ENCODE assay signal across 16 cellular contexts in the genomic region with DNA sequence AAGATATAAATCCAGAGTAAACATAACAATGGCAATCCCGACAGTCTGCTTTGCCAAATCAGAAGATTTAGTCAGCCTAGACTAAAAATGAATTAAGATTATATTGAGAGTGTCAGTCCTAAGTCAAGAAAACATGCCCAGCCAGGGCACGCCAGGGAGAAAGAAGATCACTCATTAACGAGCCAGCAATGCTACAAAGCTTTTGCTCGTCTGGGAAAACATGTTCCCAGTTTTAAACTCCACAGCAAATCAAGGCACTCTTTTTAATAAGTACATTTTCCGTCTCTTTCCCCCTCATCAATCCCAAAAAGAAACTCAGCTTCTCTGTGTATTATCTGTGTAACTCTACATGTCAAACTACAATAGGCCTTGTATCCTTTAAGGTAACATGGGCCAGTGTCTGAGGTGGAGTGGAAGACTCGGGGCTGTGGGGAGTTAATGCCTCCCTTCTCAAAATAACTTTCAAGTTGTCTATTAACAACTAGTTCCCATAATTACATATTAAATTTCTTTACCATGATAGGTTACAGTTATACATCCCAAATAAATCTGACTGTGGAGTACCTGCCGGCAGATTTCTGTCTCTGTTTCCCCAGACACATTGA. TPM values are rescaled to one million over a fixed set of nuclear protein-coding genes. Genes with fewer than 3 reads are reported as not detected.
DNase-seq lines count a peak whose midpoint lies in the region; ATAC-seq, FAIRE-seq and TF ChIP-seq lines count a peak whose summit lies in the region.
"Had no signal": no experiment of that assay in that cellular context is flagged by ENCODE, and none has a peak within 500 bp of the region (broad histone marks: within the 10 kb centered on the region; RNA-seq: fewer than 3 reads in every experiment).

No MANE protein-coding gene starts in this region.

- no peak for FAIRE-seq in astrocyte (lab: Jason Lieb, UNC)

- TF ChIP-seq CTCF in astrocyte (IDR thresholded peaks at IDR 0.05; ENCODE audit: insufficient read depth, low read depth, low read length) (no peak), sigmoid colon (IDR thresholded peaks at IDR 0.05) (no peak)

- H3K27ac ChIP-seq in astrocyte (ENCODE audit: low read depth, low read length) (peak overlapping the region; percentile 38), sigmoid colon (peak overlapping the region; percentile 50 to 81 (median 63))
- H3K27ac ChIP-seq: epithelial cell of prostate, WERI-Rb-1 had no signal

- peaks cover 3% of the 10 kb centered on the region for H3K9me3 Mint-ChIP-seq in astrocyte (ENCODE audit: unreplicated experiment)
- H3K9me3 Mint-ChIP-seq in activated naive CD4-positive, alpha-beta T cell treated with anti-CD3 and anti-CD28 coated beads for 36 hours: no peaks in the 10 kb centered on the region

- peak overlapping the region; percentile 43 for H3K9ac ChIP-seq in astrocyte (ENCODE audit: low read length)

- peak overlapping the region; percentile 72 for H3K4me2 ChIP-seq in astrocyte (ENCODE audit: low read length)

- H3K27me3 ChIP-seq in astrocyte (ENCODE audit: insufficient read depth, low read length) (no peaks in the 10 kb centered on the region), sigmoid colon (no peaks in the 10 kb centered on the region)
- H3K27me3 ChIP-seq: SJCRH30 had no signal

- intact Hi-C loops in sigmoid colon (cut with DNase I): loop anchor here (5.0 kb wide), 2 partner anchors 39 to 66 kb away; partner anchors contain the start of gene NFIB
- intact Hi-C loops in activated naive CD4-positive, alpha-beta T cell treated with anti-CD3 and anti-CD28 coated beads for 36 hours (cut with micrococcal nuclease): no loop called here

- H3K9me3 ChIP-seq in astrocyte (ENCODE audit: insufficient read depth, low read depth, low read length) (no peaks in the 10 kb centered on the region), sigmoid colon (no peaks in the 10 kb centered on the region)
- H3K9me3 ChIP-seq: SJCRH30 had no signal

- no peak overlapping the region for H2AFZ ChIP-seq in astrocyte (ENCODE audit: low read depth, low read length)

- no peak for TF ChIP-seq POLR2A in sigmoid colon (IDR thresholded peaks at IDR 0.05)

- H3K79me2 ChIP-seq in astrocyte (ENCODE audit: insufficient read depth, low read length): peaks cover 71% of the 10 kb centered on the region

- CTCF ChIA-PET in activated naive CD4-positive, alpha-beta T cell treated with anti-CD3 and anti-CD28 coated beads for 36 hours (lab: Charles Lee): interaction anchor here (0.6 kb wide), 1 partner anchor 507 kb away, joined by 6 read pairs; no protein-coding TSS in a partner anchor

- no peak for DNase-seq in astrocyte (ENCODE audit: low read depth)
- peak; percentile 34 for DNase-seq in kidney tubule cell (ENCODE audit: low spot score)
- no peak for DNase-seq in sigmoid colon
- DNase-seq in activated naive CD4-positive, alpha-beta T cell treated with anti-CD3 and anti-CD28 coated beads for 36 hours: no peak
- DNase-seq in cortex of kidney (lab: John Stamatoyannopoulos, UW): no peak
- no peak for DNase-seq in germinal center (ENCODE audit: low spot score)
- DNase-seq: activated T-cell treated with anti-CD3 and anti-CD28 coated beads, Interleukin-2, amount 50 U/mL, for 1 hour; NCI-H1436; NCI-H526 treated with DMSO at 0.1 percent for 48 hours; stimulated activated CD4-positive, alpha-beta T cell treated with anti-CD3 and anti-CD28 coated beads, Interleukin-2, amount 100 ng/mL, for 24 hours; stimulated activated naive CD4-positive, alpha-beta T cell; WERI-Rb-1 had no signal

- H4K20me1 ChIP-seq in astrocyte (ENCODE audit: insufficient read depth, low read length): peaks cover 18% of the 10 kb centered on the region

- peak; percentile 21 for ATAC-seq in GM18907 (IDR thresholded peaks at IDR 0.05; ENCODE audit: unreplicated experiment)
- no peak for ATAC-seq in GM18861 (IDR thresholded peaks at IDR 0.05; ENCODE audit: unreplicated experiment)

- H3K4me1 Mint-ChIP-seq in astrocyte (ENCODE audit: low read depth, unreplicated experiment): peaks cover 51% of the 10 kb centered on the region
- no peaks in the 10 kb centered on the region for H3K4me1 Mint-ChIP-seq in activated naive CD4-positive, alpha-beta T cell treated with anti-CD3 and anti-CD28 coated beads for 36 hours (ENCODE audit: low read depth)

- no peak overlapping the region for H3K4me3 Mint-ChIP-seq in astrocyte (ENCODE audit: unreplicated experiment)
- no peak overlapping the region for H3K4me3 Mint-ChIP-seq in activated naive CD4-positive, alpha-beta T cell treated with anti-CD3 and anti-CD28 coated beads for 36 hours

- H3K27me3 Mint-ChIP-seq in astrocyte (ENCODE audit: low read depth, unreplicated experiment): no peaks in the 10 kb centered on the region
- peaks cover 22% of the 10 kb centered on the region for H3K27me3 Mint-ChIP-seq in activated naive CD4-positive, alpha-beta T cell treated with anti-CD3 and anti-CD28 coated beads for 36 hours (ENCODE audit: low read depth)

- H3K36me3 Mint-ChIP-seq in astrocyte (ENCODE audit: low read depth, unreplicated experiment): no peaks in the 10 kb centered on the region
- H3K36me3 Mint-ChIP-seq in activated naive CD4-positive, alpha-beta T cell treated with anti-CD3 and anti-CD28 coated beads for 36 hours (ENCODE audit: low read depth): no peaks in the 10 kb centered on the region

- H3K4me3 ChIP-seq in astrocyte (ENCODE audit: insufficient read depth, low read depth, low read length) (no peak overlapping the region), sigmoid colon (peak overlapping the region in 1 of 4 donors; percentile 8)
- H3K4me3 ChIP-seq: SJCRH30 had no signal

- H3K4me1 ChIP-seq in astrocyte (ENCODE audit: insufficient read depth, low read length) (peaks cover 58% of the 10 kb centered on the region), sigmoid colon (peaks cover 2 to 89% (median 74%) of the 10 kb centered on the region in 4 donors)

- WGBS in sigmoid colon, 2 donors: 63 to 66% methylated on average over 7 of the region's 7 CpGs

- H3K27ac Mint-ChIP-seq in astrocyte (ENCODE audit: unreplicated experiment): peak overlapping the region; percentile 89
- no peak overlapping the region for H3K27ac Mint-ChIP-seq in activated naive CD4-positive, alpha-beta T cell treated with anti-CD3 and anti-CD28 coated beads for 36 hours

- no peak for TF ChIP-seq EP300 in sigmoid colon (IDR thresholded peaks at IDR 0.05)

- H3K36me3 ChIP-seq in astrocyte (ENCODE audit: insufficient read depth, low read length) (no peaks in the 10 kb centered on the region), sigmoid colon (no peaks in the 10 kb centered on the region)
- H3K36me3 ChIP-seq: WERI-Rb-1 had no signal

RNA-seq across cellular contexts. Expression of gene NFIB, which starts 40.9 kb away (rescaled TPM):
- total RNA-seq in astrocyte: 8.8 and 9.4 TPM in 2 replicates
- total RNA-seq in sigmoid colon: 100 to 1,000 TPM in 1 of 4 donors, 10 to 100 TPM in 3; 45.3 to 129 (median 59.9) TPM
- polyA plus RNA-seq in sigmoid colon: 10 to 100 TPM in 1 of 3 donors, 1 to 10 TPM in 2; 3.7 to 12.5 (median 4.8) TPM
- total RNA-seq in activated naive CD4-positive, alpha-beta T cell treated with anti-CD3 and anti-CD28 coated beads for 36 hours: not detected
